In genomic region chr6:89297695-89298351, GRCh38 we compare ENCODE assay signal across 8 cellular contexts. TPM values are rescaled to one million over a fixed set of nuclear protein-coding genes. Genes with fewer than 3 reads are reported as not detected.
A peak's percentile ranks its signal among the peaks of the same experiment; 100 is the strongest.
DNase-seq lines count a peak whose midpoint lies in the region; ATAC-seq and TF ChIP-seq lines count a peak whose summit lies in the region.

No MANE protein-coding gene starts in this region.

- TF ChIP-seq CTCF in RWPE1 (conservative IDR thresholded peaks at IDR 0.05; ENCODE audit: low read depth), result no peak

- H3K4me3 Mint-ChIP-seq in immature natural killer cell, result peak overlapping the region in 3 of 5 donors; percentile 0 to 77 (median 44)

- H3K27ac ChIP-seq in RWPE1, result peak overlapping the region; percentile 51

- peaks cover 0 to 4% (median 0%) of the 10 kb centered on the region in 3 donors for H3K27me3 Mint-ChIP-seq in immature natural killer cell (ENCODE audit: low read depth in 3 of 3)

- ATAC-seq in GM19351 (IDR thresholded peaks at IDR 0.05; ENCODE audit: unreplicated experiment) (peak; percentile 87), HG03342 (IDR thresholded peaks at IDR 0.05; ENCODE audit: unreplicated experiment) (peak; percentile 92)

- POLR2A ChIA-PET in RWPE1 (lab: Yijun Ruan, JAX; ENCODE audit: low non-redundant PET), result interaction anchor here (0.5 kb wide), 1 partner anchor 48 kb away, joined by 3 read pairs; no protein-coding TSS in a partner anchor

- peaks cover 0 to 3% (median 0%) of the 10 kb centered on the region in 3 donors for H3K36me3 Mint-ChIP-seq in immature natural killer cell

- DNase-seq in AML-193 (lab: John Stamatoyannopoulos, UW) (peak; percentile 65 to 67), RWPE1 (ENCODE audit: low spot score) (peak; percentile 92), immature natural killer cell (peak; percentile 10 to 34 (median 22)), NCI-H128 (lab: John Stamatoyannopoulos, UW; ENCODE audit: unreplicated experiment) (no peak)
- peak; percentile 57 for DNase-seq in activated naive CD4-positive, alpha-beta T cell treated with anti-CD3 and anti-CD28 coated beads, Interleukin-2, amount 50 U/mL, for 16 hours
- DNase-seq in stimulated activated CD4-positive, alpha-beta T cell treated with anti-CD3 and anti-CD28 coated beads, Interleukin-4, amount 100 ng/mL, for 4 hours, result peak; percentile 11 to 60

- peaks cover 9 to 15% of the 10 kb centered on the region in 2 donors for H3K4me1 Mint-ChIP-seq in immature natural killer cell

- H3K9me3 Mint-ChIP-seq in immature natural killer cell, result no peaks in the 10 kb centered on the region

- CTCF ChIA-PET in RWPE1 (lab: Yijun Ruan, JAX), result interaction anchor here (1.2 kb wide), 1 partner anchor 74 kb away, joined by 3 read pairs; no protein-coding TSS in a partner anchor

- peak overlapping the region in 5 of 6 donors; percentile 15 to 73 (median 40) for H3K27ac Mint-ChIP-seq in immature natural killer cell

RNA-seq across cellular contexts. Expression of gene GABRR2, which starts 17.3 kb away (rescaled TPM):
- polyA plus RNA-seq in immature natural killer cell, result not detected

RNA-seq across cellular contexts. Expression of gene UBE2J1, which starts 54.7 kb away (rescaled TPM):
- polyA plus RNA-seq in immature natural killer cell, result 10 to 100 TPM; 38.2 to 54.8 (median 40.8) TPM
